In genomic region chr18:52000435-52000834, GRCh38 we compare ENCODE assay signal across 18 cellular contexts.
DNase-seq lines count a peak whose midpoint lies in the region; ATAC-seq and TF ChIP-seq lines count a peak whose summit lies in the region.
"Had no signal": no experiment of that assay in that cellular context is flagged by ENCODE, and none has a peak within 500 bp of the region (broad histone marks: within the 10 kb centered on the region; RNA-seq: fewer than 3 reads in every experiment).

No MANE protein-coding gene starts in this region.

- DNase-seq in GM12865 (ENCODE audit: low read depth) (peak; percentile 5), RPMI8226 (peak; percentile 19), memory B cell (ENCODE audit: low spot score in 2 of 2) (no peak), NCI-H446 treated with DMSO at 0.1 percent for 48 hours (lab: John Stamatoyannopoulos, UW) (no peak)
- DNase-seq in stimulated activated CD4-positive, alpha-beta T cell treated with anti-CD3 and anti-CD28 coated beads, Interleukin-4, amount 100 ng/mL, for 24 hours: no peak
- DNase-seq in activated CD8-positive, alpha-beta memory T cell treated with anti-CD3 and anti-CD28 coated beads, Interleukin-2, amount 50 U/mL, for 48 hours: no peak
- DNase-seq: Caco-2; CD4-positive, CD25-positive, alpha-beta regulatory T cell; CD8-positive, alpha-beta T cell; DMS79; EL; GDM1; GOT3 had no signal

- H3K27me3 Mint-ChIP-seq in memory B cell: no peaks in the 10 kb centered on the region
- H3K27me3 Mint-ChIP-seq: B cell; CD4-positive, CD25-positive, alpha-beta regulatory T cell had no signal

- peak; percentile 56 for ATAC-seq in GM19463 (IDR thresholded peaks at IDR 0.05; ENCODE audit: unreplicated experiment)
- ATAC-seq in memory B cell (ENCODE audit: low read depth): peak; percentile 65
- no peak for ATAC-seq in HG03159 (IDR thresholded peaks at IDR 0.05; ENCODE audit: unreplicated experiment)
- ATAC-seq: CD8-positive, alpha-beta T cell had no signal

- peaks cover 13% of the 10 kb centered on the region for H3K4me1 Mint-ChIP-seq in memory B cell
- H3K4me1 Mint-ChIP-seq: CD4-positive, CD25-positive, alpha-beta regulatory T cell had no signal

- no peaks in the 10 kb centered on the region for H3K9me3 Mint-ChIP-seq in memory B cell
- H3K9me3 Mint-ChIP-seq: CD8-positive, alpha-beta T cell had no signal

- peak overlapping the region; percentile 29 for H3K4me3 Mint-ChIP-seq in memory B cell
- H3K4me3 Mint-ChIP-seq: B cell; CD4-positive, CD25-positive, alpha-beta regulatory T cell; CD8-positive, alpha-beta T cell had no signal

- no peak overlapping the region for H3K27ac Mint-ChIP-seq in memory B cell
- H3K27ac Mint-ChIP-seq: B cell; CD4-positive, CD25-positive, alpha-beta regulatory T cell; CD8-positive, alpha-beta T cell had no signal

- H3K4me3 ChIP-seq in GM12865 (ENCODE audit: low read depth, low read length): no peak overlapping the region
- H3K4me3 ChIP-seq: BLaER1, HAP-1 had no signal

- no peaks in the 10 kb centered on the region for H3K36me3 Mint-ChIP-seq in memory B cell
- H3K36me3 Mint-ChIP-seq: CD4-positive, CD25-positive, alpha-beta regulatory T cell; CD8-positive, alpha-beta T cell had no signal

- no peak for TF ChIP-seq CTCF in GM12865 (IDR thresholded peaks at IDR 0.05; ENCODE audit: insufficient read depth, low read depth, low read length, missing control alignments)

Comparison
In these comparisons a context has a peak if more than half of its experiments do, and no peak if none do; other contexts are left out.
1. DNase-seq: peak in GM12865 (single experiment) and RPMI8226 (single experiment); none in memory B cell (0 of 2), stimulated activated CD4-positive, alpha-beta T cell treated with anti-CD3 and anti-CD28 coated beads, Interleukin-4, amount 100 ng/mL, for 24 hours (single experiment), NCI-H446 treated with DMSO at 0.1 percent for 48 hours (single experiment) and activated CD8-positive, alpha-beta memory T cell treated with anti-CD3 and anti-CD28 coated beads, Interleukin-2, amount 50 U/mL, for 48 hours (single experiment).